ENCODE assay signal across 13 cellular contexts in genomic region chr11:78192911-78193341, GRCh38. TPM values are rescaled to one million over a fixed set of nuclear protein-coding genes. Genes with fewer than 3 reads are reported as not detected.
DNase-seq lines count a peak whose midpoint lies in the region; ATAC-seq, FAIRE-seq and TF ChIP-seq lines count a peak whose summit lies in the region.
"Had no signal": no experiment of that assay in that cellular context is flagged by ENCODE, and none has a peak within 500 bp of the region (broad histone marks: within the 10 kb centered on the region; RNA-seq: fewer than 3 reads in every experiment).

No MANE protein-coding gene starts in this region.

- no peak overlapping the region for H2AK9ac ChIP-seq in IMR-90 (replicated peaks; ENCODE audit: low read depth, low read length, poor library complexity)

- H3K9me3 Mint-ChIP-seq in T-helper 2 cell treated with Interferon-gamma antibody and Interleukin-4, amounts not matched to agents 5 μg/mL and 100 μg/mL, for 36 hours: no peaks in the 10 kb centered on the region
- H3K9me3 Mint-ChIP-seq in astrocyte (ENCODE audit: unreplicated experiment): no peaks in the 10 kb centered on the region

- H3K27ac Mint-ChIP-seq in T-helper 2 cell treated with Interferon-gamma antibody and Interleukin-4, amounts not matched to agents 5 μg/mL and 100 μg/mL, for 36 hours: peak overlapping the region; percentile 74
- H3K27ac Mint-ChIP-seq in astrocyte (ENCODE audit: unreplicated experiment): peak overlapping the region; percentile 20

- H3K4me3 ChIP-seq in IMR-90 (ENCODE audit: insufficient read depth, low read depth, low read length) (no peak overlapping the region), astrocyte (ENCODE audit: insufficient read depth, low read depth, low read length) (no peak overlapping the region), pancreas (no peak overlapping the region)
- H3K4me3 ChIP-seq: upper lobe of right lung had no signal

- H3K14ac ChIP-seq in IMR-90 (replicated peaks; ENCODE audit: low read depth, low read length): no peak overlapping the region; the same call in 1 of the 2 replicates

- TF ChIP-seq CTCF in IMR-90 (conservative IDR thresholded peaks at IDR 0.05; ENCODE audit: low read depth, low read length) (no peak), astrocyte (IDR thresholded peaks at IDR 0.05; ENCODE audit: insufficient read depth, low read depth, low read length) (no peak), pancreas (IDR thresholded peaks at IDR 0.05) (no peak)

- no peak for TF ChIP-seq POLR2A in IMR-90 (IDR thresholded peaks at IDR 0.05; ENCODE audit: low read depth, low read length)

- H3K4me3 Mint-ChIP-seq in T-helper 2 cell treated with Interferon-gamma antibody and Interleukin-4, amounts not matched to agents 5 μg/mL and 100 μg/mL, for 36 hours: peak overlapping the region; percentile 30
- H3K4me3 Mint-ChIP-seq in astrocyte (ENCODE audit: unreplicated experiment): no peak overlapping the region

- H3K18ac ChIP-seq in IMR-90 (ENCODE audit: low read depth, low read length): no peak overlapping the region

- no peak for TF ChIP-seq RAD21 in IMR-90 (IDR thresholded peaks at IDR 0.05; ENCODE audit: low read length)

- H4K91ac ChIP-seq in IMR-90 (ENCODE audit: insufficient read depth, low read depth, low read length): no peak overlapping the region

- H3K27ac ChIP-seq in IMR-90 (ENCODE audit: insufficient read depth, low read length) (no peak overlapping the region), astrocyte (ENCODE audit: low read depth, low read length) (no peak overlapping the region), pancreas (peak overlapping the region; percentile 68 to 85 (median 71))
- H3K27ac ChIP-seq: epithelial cell of prostate, neutrophil, upper lobe of right lung had no signal

- H2BK120ac ChIP-seq in IMR-90 (ENCODE audit: low read depth, low read length): no peak overlapping the region

- H2AFZ ChIP-seq in IMR-90 (replicated peaks; ENCODE audit: low read length, poor library complexity) (no peak overlapping the region), astrocyte (ENCODE audit: low read depth, low read length) (no peak overlapping the region)

- H2BK20ac ChIP-seq in IMR-90 (ENCODE audit: low read depth, low read length): no peak overlapping the region

- H3K56ac ChIP-seq in IMR-90 (ENCODE audit: extremely low read depth, insufficient read depth, low read length): no peak overlapping the region

- H2BK5ac ChIP-seq in IMR-90 (ENCODE audit: low read depth, low read length, poor library complexity, severe bottlenecking): no peak overlapping the region

- CTCF ChIA-PET in IMR-90 (lab: Yijun Ruan, JAX): interaction anchor here (0.6 kb wide), 1 partner anchor 83 kb away, joined by 4 read pairs; no protein-coding TSS in a partner anchor

- POLR2A ChIA-PET in IMR-90 (lab: Charles Lee; ENCODE audit: unreplicated experiment): no interaction called here

- peaks cover 42% of the 10 kb centered on the region for H3K4me1 Mint-ChIP-seq in T-helper 2 cell treated with Interferon-gamma antibody and Interleukin-4, amounts not matched to agents 5 μg/mL and 100 μg/mL, for 36 hours (ENCODE audit: low read depth)
- peaks cover 28% of the 10 kb centered on the region for H3K4me1 Mint-ChIP-seq in astrocyte (ENCODE audit: low read depth, unreplicated experiment)

- H3K27me3 ChIP-seq in IMR-90 (ENCODE audit: control insufficient read depth, insufficient read depth, low read length): no peaks in the 10 kb centered on the region
- no peaks in the 10 kb centered on the region for H3K27me3 ChIP-seq in astrocyte (ENCODE audit: insufficient read depth, low read length)
- H3K27me3 ChIP-seq in pancreas: no peaks in the 10 kb centered on the region
- H3K27me3 ChIP-seq: upper lobe of right lung had no signal

- H3K9ac ChIP-seq in IMR-90 (ENCODE audit: low read depth, low read length) (no peak overlapping the region), astrocyte (ENCODE audit: low read length) (no peak overlapping the region)

- H4K8ac ChIP-seq in IMR-90 (ENCODE audit: low read depth in 2 of 2, low read length in 2 of 2): no peak overlapping the region

- H4K20me1 ChIP-seq in IMR-90 (ENCODE audit: insufficient read depth, low read length) (peaks cover 42% of the 10 kb centered on the region), astrocyte (ENCODE audit: insufficient read depth, low read length) (peaks cover 79% of the 10 kb centered on the region)

- FAIRE-seq in astrocyte (lab: Jason Lieb, UNC) (no peak), pancreas (lab: Jason Lieb, UNC) (no peak)
- FAIRE-seq: A204.1 had no signal

- H3K27me3 Mint-ChIP-seq in T-helper 2 cell treated with Interferon-gamma antibody and Interleukin-4, amounts not matched to agents 5 μg/mL and 100 μg/mL, for 36 hours (ENCODE audit: low read depth): no peaks in the 10 kb centered on the region
- H3K27me3 Mint-ChIP-seq in astrocyte (ENCODE audit: low read depth, unreplicated experiment): no peaks in the 10 kb centered on the region

- peaks cover 50% of the 10 kb centered on the region for H3K79me2 ChIP-seq in astrocyte (ENCODE audit: insufficient read depth, low read length)

- no peak overlapping the region for H4K5ac ChIP-seq in IMR-90 (ENCODE audit: low read depth, low read length)

- H3K36me3 ChIP-seq in IMR-90 (ENCODE audit: control insufficient read depth, insufficient read depth, low read length) (peaks cover 7% of the 10 kb centered on the region; the same call in 1 of the 2 replicates), astrocyte (ENCODE audit: insufficient read depth, low read length) (no peaks in the 10 kb centered on the region), pancreas (no peaks in the 10 kb centered on the region)
- H3K36me3 ChIP-seq: upper lobe of right lung had no signal

- H3K9me3 ChIP-seq in IMR-90 (ENCODE audit: control insufficient read depth, insufficient read depth, low read length) (no peaks in the 10 kb centered on the region), astrocyte (ENCODE audit: insufficient read depth, low read depth, low read length) (no peaks in the 10 kb centered on the region), pancreas (no peaks in the 10 kb centered on the region)
- H3K9me3 ChIP-seq: neutrophil, upper lobe of right lung had no signal

- H3K79me1 ChIP-seq in IMR-90 (ENCODE audit: low read depth in 1 of 2, low read length in 2 of 2): peaks cover 45 to 85% of the 10 kb centered on the region in 2 experiments

- H3K4me1 ChIP-seq in IMR-90 (ENCODE audit: control insufficient read depth, insufficient read depth, low read length): peaks cover 7% of the 10 kb centered on the region
- peaks cover 21% of the 10 kb centered on the region for H3K4me1 ChIP-seq in astrocyte (ENCODE audit: insufficient read depth, low read length)
- H3K4me1 ChIP-seq in pancreas: peaks cover 16 to 39% (median 28%) of the 10 kb centered on the region in 3 donors

- intact Hi-C loops in IMR-90 (cut with micrococcal nuclease) (no loop called here), pancreas (cut with DNase I) (no loop called here)

- in situ Hi-C loops in IMR-90 (cut with MboI; ENCODE audit: low sequenced_read_pairs): no loop called here

- BruUV-seq in IMR-90 (replicated peaks; lab: Mats Ljungman, UMichigan): no TSS peak

- peaks cover 15% of the 10 kb centered on the region for H3K9me1 ChIP-seq in IMR-90 (ENCODE audit: insufficient read depth, low read length)

- dilution Hi-C loops in IMR-90 (cut with HindIII; ENCODE audit: low sequenced_read_pairs, unreplicated experiment): no loop called here

- no peak overlapping the region for H2BK15ac ChIP-seq in IMR-90 (ENCODE audit: low read depth, low read length)

- H2AK5ac ChIP-seq in IMR-90 (ENCODE audit: low read depth, low read length): no peak overlapping the region

- no peak overlapping the region for H3K4ac ChIP-seq in IMR-90 (ENCODE audit: low read depth, low read length)

- H3K36me3 Mint-ChIP-seq in T-helper 2 cell treated with Interferon-gamma antibody and Interleukin-4, amounts not matched to agents 5 μg/mL and 100 μg/mL, for 36 hours (ENCODE audit: low read depth): peaks cover 24% of the 10 kb centered on the region
- peaks cover 14% of the 10 kb centered on the region for H3K36me3 Mint-ChIP-seq in astrocyte (ENCODE audit: low read depth, unreplicated experiment)

- DNase-seq in T-helper 2 cell treated with Interferon-gamma antibody and Interleukin-4, amounts not matched to agents 5 μg/mL and 100 μg/mL, for 36 hours (ENCODE audit: low spot score): no peak
- DNase-seq in T-helper 2 cell (no peak), IMR-90 (no peak), astrocyte (ENCODE audit: low read depth) (no peak), pancreas (no peak), superior temporal gyrus (ENCODE audit: extremely low spot score) (no peak), mucosa of gallbladder (ENCODE audit: low spot score) (no peak)
- DNase-seq: amygdala, upper lobe of right lung had no signal

- no CpG with 5 or more reads among the region's 3 CpGs for WGBS in IMR-90 (ENCODE audit: extremely low coverage in 2 of 2, insufficient read length in 1 of 2), 2 experiments
- WGBS in pancreas, 2 donors: 79 to 81% methylated on average over 3 of the region's 3 CpGs

- H3K23ac ChIP-seq in IMR-90 (ENCODE audit: low read depth, low read length): no peak overlapping the region

- H3K4me2 ChIP-seq in IMR-90 (ENCODE audit: low read depth, low read length) (no peak overlapping the region), astrocyte (ENCODE audit: low read length) (no peak overlapping the region)

- ATAC-seq in IMR-90 (ENCODE audit: low read depth): no peak
- no peak for ATAC-seq in pancreas
- no peak for ATAC-seq in GM19395 (IDR thresholded peaks at IDR 0.05; ENCODE audit: unreplicated experiment)
- ATAC-seq: upper lobe of right lung had no signal

RNA-seq across cellular contexts. Expression of gene USP35, which starts 4.2 kb away (rescaled TPM):
- total RNA-seq in IMR-90 (2012; rRNA removed) (2.2 and 2.7 TPM in 2 replicates), astrocyte (16.2 and 18.7 TPM in 2 replicates), pancreas (1 to 10 TPM; 2.2 to 5.8 (median 4.1) TPM), mucosa of gallbladder (10.4 TPM)
- polyA plus RNA-seq in IMR-90 (2012; rRNA removed) (10.4 and 11.3 TPM in 2 replicates), pancreas (10 to 100 TPM in 1 of 2 donors, 1 to 10 TPM in 1; 5.8 to 13.0 TPM)
- polyA plus RNA-seq in IMR-90 (2012; cell fraction: cytosol; rRNA removed): 6.7 and 7.5 TPM in 2 replicates
- polyA plus RNA-seq in IMR-90 (2012; cell fraction: nucleus; rRNA removed; ENCODE audit: low replicate concordance): 34.8 and 58.2 TPM in 2 replicates

RNA-seq across cellular contexts. Expression of gene KCTD21, which starts 4.5 kb away (rescaled TPM):
- 12.2 and 12.5 TPM in 2 replicates for total RNA-seq in IMR-90 (2012; rRNA removed)
- polyA plus RNA-seq in IMR-90 (2012; rRNA removed): 12.2 TPM in 2 replicates
- 7.1 and 14.7 TPM in 2 replicates for polyA plus RNA-seq in IMR-90 (2012; cell fraction: cytosol; rRNA removed)
- polyA plus RNA-seq in IMR-90 (2012; cell fraction: nucleus; rRNA removed; ENCODE audit: low replicate concordance): 7.7 and 13.5 TPM in 2 replicates
- 12.9 and 14.0 TPM in 2 replicates for total RNA-seq in astrocyte
- 1 to 10 TPM; 2.2 to 4.8 (median 2.7) TPM for total RNA-seq in pancreas
- polyA plus RNA-seq in pancreas: 1 to 10 TPM; 1.9 to 3.4 TPM
- total RNA-seq in mucosa of gallbladder: 16.4 TPM

RNA-seq across cellular contexts. Expression of gene ALG8, which starts 53.5 kb away (rescaled TPM):
- total RNA-seq in IMR-90 (2012; rRNA removed): 27.8 and 53.0 TPM in 2 replicates
- 28.2 and 31.8 TPM in 2 replicates for polyA plus RNA-seq in IMR-90 (2012; rRNA removed)
- polyA plus RNA-seq in IMR-90 (2012; cell fraction: cytosol; rRNA removed): 14.0 and 21.5 TPM in 2 replicates
- 10.9 and 36.2 TPM in 2 replicates for polyA plus RNA-seq in IMR-90 (2012; cell fraction: nucleus; rRNA removed; ENCODE audit: low replicate concordance)
- 39.8 and 43.7 TPM in 2 replicates for total RNA-seq in astrocyte
- total RNA-seq in pancreas: 10 to 100 TPM; 10.8 to 18.4 (median 16.3) TPM
- polyA plus RNA-seq in pancreas: 10 to 100 TPM; 26.5 to 29.0 TPM
- total RNA-seq in mucosa of gallbladder: 33.3 TPM

Comparison
In these comparisons a context has a peak if more than half of its experiments do, and no peak if none do; other contexts are left out.
1. H3K27ac ChIP-seq: peak in pancreas (4 of 4); none in IMR-90 (single experiment) and astrocyte (single experiment).